ENCODE assay signal across 14 cellular contexts in genomic region chr9:135544981-135545635, GRCh38. TPM values are rescaled to one million over a fixed set of nuclear protein-coding genes. Genes with fewer than 3 reads are reported as not detected.
DNase-seq lines count a peak whose midpoint lies in the region; ATAC-seq and TF ChIP-seq lines count a peak whose summit lies in the region.
"Had no signal": no experiment of that assay in that cellular context is flagged by ENCODE, and none has a peak within 500 bp of the region (broad histone marks: within the 10 kb centered on the region; RNA-seq: fewer than 3 reads in every experiment).

No MANE protein-coding gene starts in this region.

- H3K4me1 ChIP-seq in mesenchymal stem cell (ENCODE audit: control insufficient read depth, insufficient read depth, low read depth, low read length), result no peaks in the 10 kb centered on the region
- H3K4me1 ChIP-seq: HAP-1 had no signal

- 91% methylated on average over 14 of the region's 18 CpGs for WGBS in mesenchymal stem cell

- no peaks in the 10 kb centered on the region for H3K79me1 ChIP-seq in mesenchymal stem cell (replicated peaks; ENCODE audit: low read length, poor library complexity, severe bottlenecking)

- H3K9ac ChIP-seq in mesenchymal stem cell (ENCODE audit: low read length), result no peak overlapping the region

- no peak overlapping the region for H3K4me2 ChIP-seq in mesenchymal stem cell (ENCODE audit: low read length, poor library complexity, severe bottlenecking)

- no peak overlapping the region for H2BK5ac ChIP-seq in mesenchymal stem cell (ENCODE audit: low read depth, low read length, poor library complexity, severe bottlenecking)

- no peaks in the 10 kb centered on the region for H3K9me3 ChIP-seq in mesenchymal stem cell (ENCODE audit: control insufficient read depth, low read length)
- H3K9me3 ChIP-seq: HAP-1 had no signal

- H3K4me3 ChIP-seq in coronary artery (no peak overlapping the region), mesenchymal stem cell (ENCODE audit: insufficient read depth in 1 of 2, low read depth in 1 of 2, low read length in 2 of 2) (no peak overlapping the region)
- H3K4me3 ChIP-seq: HAP-1 had no signal

- H2BK15ac ChIP-seq in mesenchymal stem cell (ENCODE audit: low read depth, poor library complexity, severe bottlenecking), result no peak overlapping the region

- no peaks in the 10 kb centered on the region for H3K9me3 Mint-ChIP-seq in stimulated activated memory B cell treated with anti-CD40 and anti-IgM and Interleukin-4, amounts not matched to agents 10 μg/mL and 1 μg/mL and 100 μg/mL, for 72 hours

- no peak overlapping the region for H3K23ac ChIP-seq in mesenchymal stem cell (ENCODE audit: low read length in 2 of 2)

- no peaks in the 10 kb centered on the region for H3K36me3 ChIP-seq in mesenchymal stem cell (ENCODE audit: control insufficient read depth in 1 of 2, insufficient read depth in 2 of 2, low read depth in 1 of 2, low read length in 2 of 2)
- H3K36me3 ChIP-seq: HAP-1 had no signal

- no peaks in the 10 kb centered on the region for H3K4me1 Mint-ChIP-seq in stimulated activated memory B cell treated with anti-CD40 and anti-IgM and Interleukin-4, amounts not matched to agents 10 μg/mL and 1 μg/mL and 100 μg/mL, for 72 hours

- no peak overlapping the region for H2BK12ac ChIP-seq in mesenchymal stem cell (ENCODE audit: low read length in 2 of 2)

- H3K4ac ChIP-seq in mesenchymal stem cell (ENCODE audit: low read depth in 1 of 2, low read length in 2 of 2), result no peak overlapping the region

- DNase-seq in coronary artery (ENCODE audit: low spot score) (peak; percentile 55), mesenchymal stem cell (no peak), NCI-H524 (lab: John Stamatoyannopoulos, UW) (no peak), T1000 (lab: John Stamatoyannopoulos, UW) (no peak)
- DNase-seq in activated T-cell treated with anti-CD3 and anti-CD28 coated beads, Interleukin-2, amount 50 U/mL, for 48 hours, result no peak
- DNase-seq: C1 segment of cervical spinal cord; GF-D8; NCI-H1417; NCI-H187 treated with DMSO at 0.1 percent for 48 hours; NK-92 treated with Interleukin-12 subunit alpha and Interleukin-12 subunit beta, amount 100 ng/mL, for 24 hours; OCI-M1 had no signal

- no peak for TF ChIP-seq CTCF in coronary artery (IDR thresholded peaks at IDR 0.05)

- no peak overlapping the region for H4K8ac ChIP-seq in mesenchymal stem cell (ENCODE audit: low read length)

- peaks cover 0 to 6% of the 10 kb centered on the region in 2 experiments for H3K27me3 ChIP-seq in mesenchymal stem cell (ENCODE audit: control insufficient read depth in 1 of 2, insufficient read depth in 1 of 2, low read length in 2 of 2)

- no peak overlapping the region for H3K14ac ChIP-seq in mesenchymal stem cell (ENCODE audit: low read length in 2 of 2)

- ATAC-seq in stimulated activated memory B cell treated with anti-CD40 and anti-IgM and Interleukin-4, amounts not matched to agents 10 μg/mL and 1 μg/mL and 100 μg/mL, for 72 hours, result peak; percentile 5

- no peak overlapping the region for H2AFZ ChIP-seq in mesenchymal stem cell (ENCODE audit: low read depth, low read length)

- no peak overlapping the region for H3K4me3 Mint-ChIP-seq in stimulated activated memory B cell treated with anti-CD40 and anti-IgM and Interleukin-4, amounts not matched to agents 10 μg/mL and 1 μg/mL and 100 μg/mL, for 72 hours

- peaks cover 20% of the 10 kb centered on the region for H3K27me3 Mint-ChIP-seq in stimulated activated memory B cell treated with anti-CD40 and anti-IgM and Interleukin-4, amounts not matched to agents 10 μg/mL and 1 μg/mL and 100 μg/mL, for 72 hours

- peak overlapping the region; percentile 34 for H2BK120ac ChIP-seq in mesenchymal stem cell (ENCODE audit: low read depth, low read length)

- H3K27ac Mint-ChIP-seq in stimulated activated memory B cell treated with anti-CD40 and anti-IgM and Interleukin-4, amounts not matched to agents 10 μg/mL and 1 μg/mL and 100 μg/mL, for 72 hours, result no peak overlapping the region

- H3K27ac ChIP-seq in coronary artery, result no peak overlapping the region
- no peak overlapping the region for H3K27ac ChIP-seq in mesenchymal stem cell (ENCODE audit: low read length, poor library complexity, severe bottlenecking)
- H3K27ac ChIP-seq: HL-60 had no signal

- no peak overlapping the region for H4K91ac ChIP-seq in mesenchymal stem cell (ENCODE audit: low read length)

- H2AK5ac ChIP-seq in mesenchymal stem cell (ENCODE audit: low read length, severe bottlenecking), result no peak overlapping the region

- no peak overlapping the region for H3K18ac ChIP-seq in mesenchymal stem cell (ENCODE audit: low read depth in 1 of 2, low read length in 2 of 2)

- H3K36me3 Mint-ChIP-seq in stimulated activated memory B cell treated with anti-CD40 and anti-IgM and Interleukin-4, amounts not matched to agents 10 μg/mL and 1 μg/mL and 100 μg/mL, for 72 hours, result no peaks in the 10 kb centered on the region

RNA-seq across cellular contexts. Expression of gene OBP2A, which starts 0.8 kb away (rescaled TPM):
- not detected for polyA plus RNA-seq in mesenchymal stem cell (2013, experiment 1 of 2)
- not detected for polyA plus RNA-seq in mesenchymal stem cell (2013, experiment 2 of 2)

RNA-seq across cellular contexts. Expression of gene PAEP, which starts 16.4 kb away (rescaled TPM):
- not detected for polyA plus RNA-seq in mesenchymal stem cell (2013, experiment 1 of 2)
- not detected for polyA plus RNA-seq in mesenchymal stem cell (2013, experiment 2 of 2)

RNA-seq across cellular contexts. Expression of gene LCN1, which starts 23.9 kb away (rescaled TPM):
- not detected for polyA plus RNA-seq in mesenchymal stem cell (2013, experiment 1 of 2)
- polyA plus RNA-seq in mesenchymal stem cell (2013, experiment 2 of 2), result not detected

RNA-seq across cellular contexts. Expression of gene MRPS2, which starts 44.6 kb away (rescaled TPM):
- 75.7 TPM for polyA plus RNA-seq in mesenchymal stem cell (2013, experiment 1 of 2)
- 66.5 TPM for polyA plus RNA-seq in mesenchymal stem cell (2013, experiment 2 of 2)
